ENCODE assay signal across 18 cellular contexts in genomic region chr10:29177266-29177832, GRCh38.
DNase-seq lines count a peak whose midpoint lies in the region; ATAC-seq and TF ChIP-seq lines count a peak whose summit lies in the region.
"Had no signal": no experiment of that assay in that cellular context is flagged by ENCODE, and none has a peak within 500 bp of the region (broad histone marks: within the 10 kb centered on the region; RNA-seq: fewer than 3 reads in every experiment).

No MANE protein-coding gene starts in this region.

- H3K27me3 ChIP-seq in GM23248 (replicated peaks; ENCODE audit: insufficient read depth) (peaks cover 21% of the 10 kb centered on the region), parathyroid adenoma (ENCODE audit: control insufficient read depth, insufficient read depth, low read length) (no peaks in the 10 kb centered on the region)
- H3K27me3 ChIP-seq: BLaER1 had no signal

- H3K9me3 ChIP-seq in GM23248 (ENCODE audit: low read depth): no peaks in the 10 kb centered on the region
- H3K9me3 ChIP-seq in parathyroid adenoma (ENCODE audit: control insufficient read depth, low read length): no peaks in the 10 kb centered on the region
- H3K9me3 ChIP-seq: A549 had no signal

- H3K27ac ChIP-seq in GM23248: no peak overlapping the region
- H3K27ac ChIP-seq in parathyroid adenoma: no peak overlapping the region
- no peak overlapping the region for H3K27ac ChIP-seq in substantia nigra (ENCODE audit: low read depth, low read length, poor library complexity, severe bottlenecking)
- H3K27ac ChIP-seq: A549, BLaER1, KMS-11 had no signal

- H3K79me2 ChIP-seq in GM23248 (ENCODE audit: insufficient read depth) (no peaks in the 10 kb centered on the region), parathyroid adenoma (no peaks in the 10 kb centered on the region)

- no peak for ATAC-seq in HG02588 (IDR thresholded peaks at IDR 0.05; ENCODE audit: unreplicated experiment)
- ATAC-seq: A549; CD8-positive, alpha-beta T cell; SK-N-SH treated with all-trans-retinoic acid at 6 μM for 48 hours had no signal

- H3K36me3 ChIP-seq in GM23248 (ENCODE audit: low read depth): no peaks in the 10 kb centered on the region
- H3K36me3 ChIP-seq in parathyroid adenoma (ENCODE audit: control insufficient read depth, insufficient read depth, low read length): no peaks in the 10 kb centered on the region
- H3K36me3 ChIP-seq: BLaER1 had no signal

- H2AFZ ChIP-seq in GM23248 (peak overlapping the region; percentile 42; the same call in 1 of the 2 replicates), parathyroid adenoma (peak overlapping the region; percentile 0)

- in situ Hi-C loops in GM23248 (cut with MboI): no loop called here
- in situ Hi-C loops in SK-MEL-5 (cut with HindIII; ENCODE audit: low pct_unique_long_range_greater_than_20kb, low sequenced_read_pairs): no loop called here

- H3F3A ChIP-seq in GM23248 (ENCODE audit: insufficient read depth): no peaks in the 10 kb centered on the region

- H3K4me3 ChIP-seq in GM23248: no peak overlapping the region
- peak overlapping the region; percentile 25 for H3K4me3 ChIP-seq in fibroblast of villous mesenchyme (ENCODE audit: low read depth, low read length)
- H3K4me3 ChIP-seq in parathyroid adenoma (ENCODE audit: low read depth, low read length): peak overlapping the region; percentile 6
- H3K4me3 ChIP-seq: A549, BLaER1 had no signal

- WGBS in GM23248 (ENCODE audit: low coverage in 1 of 2, low lambda C conversion rate in 2 of 2, missing lambda C conversion rate in 2 of 2), 2 experiments: 6 to 8% methylated on average over 7 of the region's 7 CpGs

- H3K9ac ChIP-seq in GM23248: no peak overlapping the region
- no peak overlapping the region for H3K9ac ChIP-seq in parathyroid adenoma
- H3K9ac ChIP-seq: BLaER1, KMS-11 had no signal

- H3K9me2 ChIP-seq in GM23248 (ENCODE audit: insufficient read depth): no peaks in the 10 kb centered on the region

- H3K4me2 ChIP-seq in GM23248 (ENCODE audit: unreplicated experiment) (no peak overlapping the region), parathyroid adenoma (ENCODE audit: low read length) (peak overlapping the region; percentile 57)
- H3K4me2 ChIP-seq: A549, BLaER1, KMS-11 had no signal

- H3K4me1 ChIP-seq in GM23248 (ENCODE audit: insufficient read depth): peaks cover 3% of the 10 kb centered on the region; the same call in 1 of the 2 replicates
- no peaks in the 10 kb centered on the region for H3K4me1 ChIP-seq in parathyroid adenoma
- H3K4me1 ChIP-seq: A549, BLaER1 had no signal

- DNase-seq in GM23248 (no peak), SK-MEL-5 (ENCODE audit: low read depth, low spot score) (peak; percentile 22), fibroblast of villous mesenchyme (ENCODE audit: low read depth) (peak; percentile 84), amniotic stem cell (lab: John Stamatoyannopoulos, UW) (no peak), DMS153 (lab: John Stamatoyannopoulos, UW) (no peak), substantia nigra (lab: John Stamatoyannopoulos, UW) (no peak)
- DNase-seq: CD8-positive, alpha-beta T cell; NCI-H1436 treated with DMSO at 0.1 percent for 48 hours; NCI-H2029 treated with DMSO at 0.1 percent for 48 hours; NCI-H510A; NCI-H748 treated with DMSO at 0.1 percent for 48 hours; Right ventricle myocardium superior had no signal

- no peak for TF ChIP-seq CTCF in fibroblast of villous mesenchyme (IDR thresholded peaks at IDR 0.05; ENCODE audit: insufficient read depth, low read depth, low read length)
- no peak for TF ChIP-seq CTCF in parathyroid adenoma (IDR thresholded peaks at IDR 0.05)

- H4K20me1 ChIP-seq in GM23248 (ENCODE audit: insufficient read depth): no peaks in the 10 kb centered on the region
- H4K20me1 ChIP-seq: BLaER1 had no signal

Comparison
In these comparisons a context has a peak if more than half of its experiments do, and no peak if none do; other contexts are left out.
1. DNase-seq: peak in SK-MEL-5 (single experiment) and fibroblast of villous mesenchyme (single experiment); none in GM23248 (single experiment), amniotic stem cell (single experiment), DMS153 (single experiment) and substantia nigra (0 of 49).